ENCODE assay signal across 12 cellular contexts in genomic region chr9:111961011-111961410, GRCh38.
DNase-seq lines count a peak whose midpoint lies in the region; FAIRE-seq and TF ChIP-seq lines count a peak whose summit lies in the region.
"Had no signal": no experiment of that assay in that cellular context is flagged by ENCODE, and none has a peak within 500 bp of the region (broad histone marks: within the 10 kb centered on the region; RNA-seq: fewer than 3 reads in every experiment).

No MANE protein-coding gene starts in this region.

- peak overlapping the region; percentile 98 for H3K27ac ChIP-seq in keratinocyte (ENCODE audit: control insufficient read depth, insufficient read depth, low read length)
- no peak overlapping the region for H3K27ac ChIP-seq in uterus
- H3K27ac ChIP-seq: SJSA1, VCaP had no signal

- H3K9ac ChIP-seq in keratinocyte (ENCODE audit: control insufficient read depth, extremely low read depth, insufficient read depth, low read length) = peak overlapping the region; percentile 77

- H4K20me1 ChIP-seq in keratinocyte (ENCODE audit: control insufficient read depth, extremely low read depth, insufficient read depth, low read length) = no peaks in the 10 kb centered on the region

- no peaks in the 10 kb centered on the region for H3K9me1 ChIP-seq in keratinocyte (ENCODE audit: control insufficient read depth, extremely low read depth, insufficient read depth, low read length)

- peak; percentile 93 for DNase-seq in Caki2 (ENCODE audit: low read depth)
- peak; percentile 86 for DNase-seq in NCI-H1092 treated with DMSO at 0.1 percent for 48 hours (lab: John Stamatoyannopoulos, UW)
- peak; percentile 91 for DNase-seq in SHP77 treated with DMSO at 0.1 percent for 48 hours (lab: John Stamatoyannopoulos, UW)
- no peak for DNase-seq in keratinocyte (ENCODE audit: low read depth, low spot score)
- DNase-seq in SIG-M5 treated with dmso at 0.1 percent for 504 hours (lab: John Stamatoyannopoulos, UW; ENCODE audit: unreplicated experiment) = no peak
- DNase-seq in stimulated activated CD4-positive, alpha-beta T cell treated with anti-CD3 and anti-CD28 coated beads, Interleukin-4, amount 100 ng/mL, for 4 hours = no peak
- no peak for DNase-seq in stimulated activated CD4-positive, alpha-beta T cell treated with anti-CD3 and anti-CD28 coated beads, Interleukin-4, amount 100 ng/mL, for 1 hour
- DNase-seq in uterus = no peak
- DNase-seq: activated CD8-positive, alpha-beta memory T cell treated with anti-CD3 and anti-CD28 coated beads, Interleukin-2, amount 50 U/mL, for 48 hours; naive B cell had no signal

- H2AFZ ChIP-seq in keratinocyte (ENCODE audit: control insufficient read depth, low read length) = no peak overlapping the region

- H3K36me3 ChIP-seq in keratinocyte (ENCODE audit: control insufficient read depth in 2 of 2, extremely low read depth in 1 of 2, insufficient read depth in 2 of 2, low read length in 2 of 2) (no peaks in the 10 kb centered on the region), uterus (no peaks in the 10 kb centered on the region)
- H3K36me3 ChIP-seq: SJSA1 had no signal

- H3K27me3 ChIP-seq in keratinocyte (ENCODE audit: control insufficient read depth, extremely low read depth, insufficient read depth, low read length) = no peaks in the 10 kb centered on the region
- no peaks in the 10 kb centered on the region for H3K27me3 ChIP-seq in uterus
- H3K27me3 ChIP-seq: SJSA1 had no signal

- H3K4me1 ChIP-seq in keratinocyte (ENCODE audit: control insufficient read depth, extremely low read depth, insufficient read depth, low read length) (peaks cover 62% of the 10 kb centered on the region), uterus (no peaks in the 10 kb centered on the region)

- no peak for TF ChIP-seq POLR2A in uterus (IDR thresholded peaks at IDR 0.05)

- H3K9me3 ChIP-seq in keratinocyte (ENCODE audit: control insufficient read depth, low read depth, low read length) = no peaks in the 10 kb centered on the region
- H3K9me3 ChIP-seq in uterus = no peaks in the 10 kb centered on the region
- H3K9me3 ChIP-seq: SJSA1 had no signal

- no peak for TF ChIP-seq CTCF in keratinocyte (optimal IDR thresholded peaks at IDR 0.05 in 1 of 3, IDR thresholded peaks at IDR 0.05 in 1 of 3, conservative IDR thresholded peaks at IDR 0.05 in 1 of 3; ENCODE audit: extremely low read depth in 1 of 3, insufficient read depth in 2 of 3, low read length in 3 of 3)
- no peak for TF ChIP-seq CTCF in uterus (IDR thresholded peaks at IDR 0.05)

- dilution Hi-C loops in keratinocyte (cut with MboI; ENCODE audit: extremely low pct_ligation_motif_present, low sequenced_read_pairs) = no loop called here

- no peak for FAIRE-seq in keratinocyte (lab: Jason Lieb, UNC)

- in situ Hi-C loops in Caki2 (cut with HindIII; ENCODE audit: low pct_unique_long_range_greater_than_20kb, low sequenced_read_pairs) = no loop called here

- intact Hi-C loops in uterus (cut with DNase I; ENCODE audit: low total_unique reads) = no loop called here

- H3K4me2 ChIP-seq in keratinocyte (ENCODE audit: control insufficient read depth, extremely low read depth, insufficient read depth, low read depth, low read length) = peak overlapping the region; percentile 17

- no peak overlapping the region for H3K4me3 ChIP-seq in keratinocyte (ENCODE audit: control insufficient read depth in 2 of 3, extremely low read depth in 1 of 3, insufficient read depth in 2 of 3, low read depth in 1 of 3, low read length in 3 of 3)
- H3K4me3 ChIP-seq in uterus = no peak overlapping the region
- H3K4me3 ChIP-seq: SJSA1 had no signal

- H3K79me2 ChIP-seq in keratinocyte (ENCODE audit: control insufficient read depth, insufficient read depth, low read length) = no peaks in the 10 kb centered on the region

Comparison
In these comparisons a context has a peak if more than half of its experiments do, and no peak if none do; other contexts are left out.
1. DNase-seq: peak in Caki2 (single experiment), NCI-H1092 treated with DMSO at 0.1 percent for 48 hours (single experiment) and SHP77 treated with DMSO at 0.1 percent for 48 hours (single experiment); none in keratinocyte (single experiment), SIG-M5 treated with dmso at 0.1 percent for 504 hours (single experiment), stimulated activated CD4-positive, alpha-beta T cell treated with anti-CD3 and anti-CD28 coated beads, Interleukin-4, amount 100 ng/mL, for 4 hours (0 of 2), stimulated activated CD4-positive, alpha-beta T cell treated with anti-CD3 and anti-CD28 coated beads, Interleukin-4, amount 100 ng/mL, for 1 hour (single experiment) and uterus (0 of 2).